In genomic region chr22:49398646-49399045, GRCh38 we compare ENCODE assay signal across 1 cellular context.
TF ChIP-seq lines count a peak whose summit lies in the region.

No MANE protein-coding gene starts in this region.

TF ChIP-seq in WTC11, 78 proteins besides CTCF, POLR2A, EP300 and RAD21 (continued from another document):
- TF ChIP-seq, protein P1, sequence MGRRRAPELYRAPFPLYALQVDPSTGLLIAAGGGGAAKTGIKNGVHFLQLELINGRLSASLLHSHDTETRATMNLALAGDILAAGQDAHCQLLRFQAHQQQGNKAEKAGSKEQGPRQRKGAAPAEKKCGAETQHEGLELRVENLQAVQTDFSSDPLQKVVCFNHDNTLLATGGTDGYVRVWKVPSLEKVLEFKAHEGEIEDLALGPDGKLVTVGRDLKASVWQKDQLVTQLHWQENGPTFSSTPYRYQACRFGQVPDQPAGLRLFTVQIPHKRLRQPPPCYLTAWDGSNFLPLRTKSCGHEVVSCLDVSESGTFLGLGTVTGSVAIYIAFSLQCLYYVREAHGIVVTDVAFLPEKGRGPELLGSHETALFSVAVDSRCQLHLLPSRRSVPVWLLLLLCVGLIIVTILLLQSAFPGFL (CRISPR knock-in tag; IDR thresholded peaks at IDR 0.05; ENCODE audit: borderline replicate concordance) = no peak
TF ChIP-seq in WTC11: peak in this region for 0.
